ENCODE assay signal across 8 cellular contexts in genomic region chr11:57530596-57531507, GRCh38. TPM values are rescaled to one million over a fixed set of nuclear protein-coding genes. Genes with fewer than 3 reads are reported as not detected.
A peak's percentile ranks its signal among the peaks of the same experiment; 100 is the strongest.
DNase-seq lines count a peak whose midpoint lies in the region; ATAC-seq and TF ChIP-seq lines count a peak whose summit lies in the region.

A gene with protein sequence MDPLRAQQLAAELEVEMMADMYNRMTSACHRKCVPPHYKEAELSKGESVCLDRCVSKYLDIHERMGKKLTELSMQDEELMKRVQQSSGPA (minus strand): TSS chr11:57530754. CDS start chr11:57530189, 565 bp downstream.

- H3K4me3 Mint-ChIP-seq in activated T-helper 17 cell treated with anti-CD3 and anti-CD28 coated beads, Interleukin-2, amount 50 U/mL, for 72 hours: peak within 1 kb of the TSS; percentile 99
- peak within 1 kb of the TSS; percentile 89 to 98 (median 97) for H3K4me3 Mint-ChIP-seq in naive B cell
- peak within 1 kb of the TSS; percentile 91 for H3K4me3 Mint-ChIP-seq in stimulated activated memory B cell treated with anti-CD40 and anti-IgM and Interleukin-4, amounts not matched to agents 10 μg/mL and 1 μg/mL and 100 μg/mL, for 72 hours

- peak within 1 kb of the TSS; percentile 97 for H3K27ac Mint-ChIP-seq in activated T-helper 17 cell treated with anti-CD3 and anti-CD28 coated beads, Interleukin-2, amount 50 U/mL, for 72 hours
- peak within 1 kb of the TSS; percentile 95 to 98 (median 96) for H3K27ac Mint-ChIP-seq in naive B cell
- H3K27ac Mint-ChIP-seq in stimulated activated memory B cell treated with anti-CD40 and anti-IgM and Interleukin-4, amounts not matched to agents 10 μg/mL and 1 μg/mL and 100 μg/mL, for 72 hours: peak within 1 kb of the TSS; percentile 93

- no peak for TF ChIP-seq CTCF in LNCaP clone FGC (IDR thresholded peaks at IDR 0.05; ENCODE audit: control insufficient read depth, extremely low read depth, insufficient read depth)
- no peak for TF ChIP-seq CTCF in RWPE1 (conservative IDR thresholded peaks at IDR 0.05; ENCODE audit: low read depth)

- no peaks in the 10 kb centered on the region for H3K9me3 Mint-ChIP-seq in activated T-helper 17 cell treated with anti-CD3 and anti-CD28 coated beads, Interleukin-2, amount 50 U/mL, for 72 hours
- no peaks in the 10 kb centered on the region for H3K9me3 Mint-ChIP-seq in naive B cell
- no peaks in the 10 kb centered on the region for H3K9me3 Mint-ChIP-seq in stimulated activated memory B cell treated with anti-CD40 and anti-IgM and Interleukin-4, amounts not matched to agents 10 μg/mL and 1 μg/mL and 100 μg/mL, for 72 hours

- H3K4me3 ChIP-seq in LNCaP clone FGC (ENCODE audit: low read depth, low read length): peak within 1 kb of the TSS; percentile 98

- no peaks in the 10 kb centered on the region for H3K27me3 Mint-ChIP-seq in activated T-helper 17 cell treated with anti-CD3 and anti-CD28 coated beads, Interleukin-2, amount 50 U/mL, for 72 hours
- H3K27me3 Mint-ChIP-seq in naive B cell: no peaks in the 10 kb centered on the region
- no peaks in the 10 kb centered on the region for H3K27me3 Mint-ChIP-seq in stimulated activated memory B cell treated with anti-CD40 and anti-IgM and Interleukin-4, amounts not matched to agents 10 μg/mL and 1 μg/mL and 100 μg/mL, for 72 hours

- H3K4me1 Mint-ChIP-seq in activated T-helper 17 cell treated with anti-CD3 and anti-CD28 coated beads, Interleukin-2, amount 50 U/mL, for 72 hours: peaks cover 16% of the 10 kb centered on the region
- peaks cover 16 to 30% (median 28%) of the 10 kb centered on the region in 3 donors for H3K4me1 Mint-ChIP-seq in naive B cell
- peaks cover 20% of the 10 kb centered on the region for H3K4me1 Mint-ChIP-seq in stimulated activated memory B cell treated with anti-CD40 and anti-IgM and Interleukin-4, amounts not matched to agents 10 μg/mL and 1 μg/mL and 100 μg/mL, for 72 hours

- peak within 1 kb of the TSS; percentile 66 for H3K27ac ChIP-seq in RWPE1

- peaks cover 45% of the 10 kb centered on the region for H3K36me3 Mint-ChIP-seq in activated T-helper 17 cell treated with anti-CD3 and anti-CD28 coated beads, Interleukin-2, amount 50 U/mL, for 72 hours (ENCODE audit: low read depth)
- no peaks in the 10 kb centered on the region for H3K36me3 Mint-ChIP-seq in naive B cell
- peaks cover 10% of the 10 kb centered on the region for H3K36me3 Mint-ChIP-seq in stimulated activated memory B cell treated with anti-CD40 and anti-IgM and Interleukin-4, amounts not matched to agents 10 μg/mL and 1 μg/mL and 100 μg/mL, for 72 hours

- POLR2A ChIA-PET in RWPE1 (lab: Yijun Ruan, JAX; ENCODE audit: low non-redundant PET): no interaction called here

- CTCF ChIA-PET in RWPE1 (lab: Yijun Ruan, JAX): interaction anchor here (0.5 to 5.8 kb wide), 5 partner anchors 37 to 228 kb away, joined by 3 to 67 read pairs (median 5); partner anchors contain the start of gene RTN4RL2

- ATAC-seq in activated T-helper 17 cell treated with anti-CD3 and anti-CD28 coated beads, Interleukin-2, amount 50 U/mL, for 72 hours (replicated peaks): peak; percentile 95
- peak; percentile 87 to 89 for ATAC-seq in naive B cell (ENCODE audit: low read depth in 2 of 2)
- peak; percentile 99 for ATAC-seq in stimulated activated memory B cell treated with anti-CD40 and anti-IgM and Interleukin-4, amounts not matched to agents 10 μg/mL and 1 μg/mL and 100 μg/mL, for 72 hours

- DNase-seq in Daoy (ENCODE audit: low read depth) (peak; percentile 98), GOT3 (lab: John Stamatoyannopoulos, UW) (peak; percentile 73), LNCaP clone FGC (ENCODE audit: low read depth) (peak; percentile 99), RWPE1 (ENCODE audit: low spot score) (peak; percentile 91), fibroblast of gingiva (ENCODE audit: low read depth) (peak; percentile 96), naive B cell (peak; percentile 92)

RNA-seq across cellular contexts. Expression of the gene that starts here (rescaled TPM):
- total RNA-seq in Daoy (2014; rRNA removed; shearing (Covaris generic)): 164 and 188 TPM in 2 replicates
- total RNA-seq in activated T-helper 17 cell treated with anti-CD3 and anti-CD28 coated beads, Interleukin-2, amount 50 U/mL, for 72 hours: 100 to 1,000 TPM in 1 of 2 donors, 10 to 100 TPM in 1; 56.4 to 125 TPM
- polyA plus RNA-seq in naive B cell (ENCODE audit: low read depth in 6 of 6): 100 to 1,000 TPM in 1 of 6 donors, 10 to 100 TPM in 5; 64.9 to 105 (median 79.9) TPM

Comparison
In these comparisons a context has a peak if more than half of its experiments do, and no peak if none do; other contexts are left out.
1. Peak in every context shown above with its lines: DNase-seq, ATAC-seq, H3K4me3 ChIP-seq and H3K27ac ChIP-seq.